12 cellular contexts compared by ENCODE assay signal in genomic region chr12:121778567-121779421, GRCh38. TPM values are rescaled to one million over a fixed set of nuclear protein-coding genes. Genes with fewer than 3 reads are reported as not detected.
DNase-seq lines count a peak whose midpoint lies in the region; ATAC-seq and TF ChIP-seq lines count a peak whose summit lies in the region.
"Had no signal": no experiment of that assay in that cellular context is flagged by ENCODE, and none has a peak within 500 bp of the region (broad histone marks: within the 10 kb centered on the region; RNA-seq: fewer than 3 reads in every experiment).

No MANE protein-coding gene starts in this region.

- no peak overlapping the region for H3K4me2 ChIP-seq in IMR-90 (ENCODE audit: low read depth, low read length)
- H3K4me2 ChIP-seq in neuronal stem cell (ENCODE audit: insufficient read depth, low read length, poor library complexity, severe bottlenecking), result no peak overlapping the region
- H3K4me2 ChIP-seq: hepatocyte, SK-N-SH had no signal

- no peak overlapping the region for H2BK20ac ChIP-seq in IMR-90 (ENCODE audit: low read depth, low read length)

- H3K4me1 ChIP-seq in IMR-90 (ENCODE audit: control insufficient read depth, insufficient read depth, low read length), result peaks cover 10% of the 10 kb centered on the region
- H3K4me1 ChIP-seq in neuronal stem cell (ENCODE audit: control insufficient read depth in 2 of 2, insufficient read depth in 1 of 2, low read depth in 1 of 2, low read length in 2 of 2), result peaks cover 8 to 16% of the 10 kb centered on the region in 2 donors

- intact Hi-C loops in IMR-90 (cut with micrococcal nuclease), result no loop called here

- POLR2A ChIA-PET in IMR-90 (lab: Charles Lee; ENCODE audit: unreplicated experiment), result interaction anchor here (0.6 kb wide), 1 partner anchor 24 kb away, joined by 6 read pairs; no protein-coding TSS in a partner anchor
- POLR2A ChIA-PET in activated naive CD8-positive, alpha-beta T cell treated with anti-CD3 and anti-CD28 coated beads, Interleukin-2, amount 10 ng/mL, durations not matched to agents 7 days and 5 days (lab: Charles Lee), result interaction anchor here (0.6 to 31.1 kb wide), 6 partner anchors 9 to 189 kb away, joined by 3 to 931 read pairs (median 4); partner anchors contain the start of genes RHOF, SETD1B and TMEM120B

- in situ Hi-C loops in IMR-90 (cut with MboI; ENCODE audit: low sequenced_read_pairs), result no loop called here

- peaks cover 14% of the 10 kb centered on the region; the same call in 1 of the 2 replicates for H4K20me1 ChIP-seq in IMR-90 (ENCODE audit: insufficient read depth, low read length)

- H2BK5ac ChIP-seq in IMR-90 (ENCODE audit: low read depth, low read length, poor library complexity, severe bottlenecking) (no peak overlapping the region), neuronal stem cell (ENCODE audit: low read length) (no peak overlapping the region)

- CTCF ChIA-PET in IMR-90 (lab: Yijun Ruan, JAX), result no interaction called here

- no peak for TF ChIP-seq POLR2A in IMR-90 (IDR thresholded peaks at IDR 0.05; ENCODE audit: low read depth, low read length)

- WGBS in IMR-90 (ENCODE audit: extremely low coverage in 2 of 2, insufficient read length in 1 of 2), 2 experiments, result 75% methylated on average over 1 of the region's 17 CpGs; no CpG with 5 or more reads in 1 of the 2 experiments
- WGBS in neuronal stem cell (ENCODE audit: extremely low coverage in 2 of 2, insufficient read length in 2 of 2, insufficient replicate concordance in 1 of 2), 2 donors, result no CpG with 5 or more reads among the region's 17 CpGs

- H3K27ac ChIP-seq in IMR-90 (ENCODE audit: insufficient read depth, low read length), result no peak overlapping the region
- no peak overlapping the region for H3K27ac ChIP-seq in neuronal stem cell (replicated peaks; ENCODE audit: low read length)
- H3K27ac ChIP-seq: hepatocyte had no signal

- TF ChIP-seq CTCF in IMR-90 (conservative IDR thresholded peaks at IDR 0.05; ENCODE audit: low read depth, low read length), result no peak

- H3K4me3 ChIP-seq in IMR-90 (ENCODE audit: insufficient read depth, low read depth, low read length), result no peak overlapping the region
- H3K4me3 ChIP-seq in neuronal stem cell (ENCODE audit: low read length in 2 of 2), result no peak overlapping the region
- H3K4me3 ChIP-seq: hepatocyte had no signal

- H3K9me1 ChIP-seq in IMR-90 (ENCODE audit: insufficient read depth, low read length), result peaks cover 4% of the 10 kb centered on the region; the same call in 1 of the 2 replicates

- H3K79me1 ChIP-seq in IMR-90 (ENCODE audit: low read depth in 1 of 2, low read length in 2 of 2), result peaks cover 0 to 12% of the 10 kb centered on the region in 2 experiments; a peak in 1 of 4 replicates
- peaks cover 1% of the 10 kb centered on the region for H3K79me1 ChIP-seq in neuronal stem cell (ENCODE audit: low read depth, low read length)

- H3K4me3 Mint-ChIP-seq in T-helper 2 cell treated with Interferon-gamma antibody and Interleukin-4, amounts not matched to agents 5 μg/mL and 100 μg/mL, for 36 hours, result no peak overlapping the region
- H3K4me3 Mint-ChIP-seq in activated naive CD8-positive, alpha-beta T cell treated with anti-CD3 and anti-CD28 coated beads, Interleukin-2, amount 10 ng/mL, durations not matched to agents 7 days and 5 days, result no peak overlapping the region

- peak overlapping the region; percentile 67 for H2AK9ac ChIP-seq in IMR-90 (replicated peaks; ENCODE audit: low read depth, low read length, poor library complexity)

- H2BK120ac ChIP-seq in IMR-90 (ENCODE audit: low read depth, low read length), result no peak overlapping the region
- no peak overlapping the region for H2BK120ac ChIP-seq in neuronal stem cell (ENCODE audit: low read depth, low read length)

- no peaks in the 10 kb centered on the region for H3K27me3 Mint-ChIP-seq in T-helper 2 cell treated with Interferon-gamma antibody and Interleukin-4, amounts not matched to agents 5 μg/mL and 100 μg/mL, for 36 hours (ENCODE audit: low read depth)
- no peaks in the 10 kb centered on the region for H3K27me3 Mint-ChIP-seq in activated naive CD8-positive, alpha-beta T cell treated with anti-CD3 and anti-CD28 coated beads, Interleukin-2, amount 10 ng/mL, durations not matched to agents 7 days and 5 days

- H3K27me3 ChIP-seq in IMR-90 (ENCODE audit: control insufficient read depth, insufficient read depth, low read length) (no peaks in the 10 kb centered on the region), neuronal stem cell (ENCODE audit: control insufficient read depth in 3 of 3, insufficient read depth in 3 of 3, low read depth in 1 of 3, low read length in 3 of 3) (no peaks in the 10 kb centered on the region)
- H3K27me3 ChIP-seq: hepatocyte had no signal

- BruUV-seq in IMR-90 (replicated peaks; lab: Mats Ljungman, UMichigan), result no TSS peak

- no peak overlapping the region for H4K5ac ChIP-seq in IMR-90 (ENCODE audit: low read depth, low read length)

- no peak overlapping the region for H4K91ac ChIP-seq in IMR-90 (ENCODE audit: insufficient read depth, low read depth, low read length)
- no peak overlapping the region for H4K91ac ChIP-seq in neuronal stem cell (ENCODE audit: low read depth, low read length, poor library complexity)

- H3K9me3 Mint-ChIP-seq in T-helper 2 cell treated with Interferon-gamma antibody and Interleukin-4, amounts not matched to agents 5 μg/mL and 100 μg/mL, for 36 hours, result no peaks in the 10 kb centered on the region
- no peaks in the 10 kb centered on the region for H3K9me3 Mint-ChIP-seq in activated naive CD8-positive, alpha-beta T cell treated with anti-CD3 and anti-CD28 coated beads, Interleukin-2, amount 10 ng/mL, durations not matched to agents 7 days and 5 days

- peaks cover 21% of the 10 kb centered on the region for H3K4me1 Mint-ChIP-seq in T-helper 2 cell treated with Interferon-gamma antibody and Interleukin-4, amounts not matched to agents 5 μg/mL and 100 μg/mL, for 36 hours (ENCODE audit: low read depth)
- peaks cover 14% of the 10 kb centered on the region for H3K4me1 Mint-ChIP-seq in activated naive CD8-positive, alpha-beta T cell treated with anti-CD3 and anti-CD28 coated beads, Interleukin-2, amount 10 ng/mL, durations not matched to agents 7 days and 5 days

- no peak for TF ChIP-seq RAD21 in IMR-90 (IDR thresholded peaks at IDR 0.05; ENCODE audit: low read length)

- peak overlapping the region; percentile 45 for H3K27ac Mint-ChIP-seq in T-helper 2 cell treated with Interferon-gamma antibody and Interleukin-4, amounts not matched to agents 5 μg/mL and 100 μg/mL, for 36 hours
- H3K27ac Mint-ChIP-seq in activated naive CD8-positive, alpha-beta T cell treated with anti-CD3 and anti-CD28 coated beads, Interleukin-2, amount 10 ng/mL, durations not matched to agents 7 days and 5 days, result peak overlapping the region; percentile 51

- no peak overlapping the region for H3K23ac ChIP-seq in IMR-90 (ENCODE audit: low read depth, low read length)
- H3K23ac ChIP-seq in neuronal stem cell (ENCODE audit: low read depth, low read length, poor library complexity), result peak overlapping the region; percentile 89

- no peak for DNase-seq in T-helper 2 cell treated with Interferon-gamma antibody and Interleukin-4, amounts not matched to agents 5 μg/mL and 100 μg/mL, for 36 hours (ENCODE audit: low spot score)
- no peak for DNase-seq in T-helper 2 cell
- DNase-seq in IMR-90, result no peak
- DNase-seq in activated naive CD8-positive, alpha-beta T cell treated with anti-CD3 and anti-CD28 coated beads, Interleukin-2, amount 10 ng/mL, durations not matched to agents 7 days and 5 days, result no peak
- no peak for DNase-seq in neuronal stem cell (ENCODE audit: low spot score)
- no peak for DNase-seq in T1000 (lab: John Stamatoyannopoulos, UW)
- no peak for DNase-seq in NCI-H1092 (lab: John Stamatoyannopoulos, UW)
- DNase-seq: activated gamma-delta T cell treated with Interleukin-2 at 50 U/mL for 16 hours, SK-N-SH had no signal

- peaks cover 11% of the 10 kb centered on the region; the same call in 1 of the 2 replicates for H3K36me3 ChIP-seq in IMR-90 (ENCODE audit: control insufficient read depth, insufficient read depth, low read length)
- H3K36me3 ChIP-seq in neuronal stem cell (replicated peaks in 1 of 2; ENCODE audit: control insufficient read depth in 2 of 2, insufficient read depth in 2 of 2, low read length in 2 of 2), result peaks cover 3 to 5% of the 10 kb centered on the region in 2 donors

- H2BK12ac ChIP-seq in neuronal stem cell (ENCODE audit: low read length), result peak overlapping the region; percentile 22

- H4K8ac ChIP-seq in IMR-90 (ENCODE audit: low read depth in 2 of 2, low read length in 2 of 2), result no peak overlapping the region
- no peak overlapping the region for H4K8ac ChIP-seq in neuronal stem cell (ENCODE audit: low read depth, low read length)

- no peak overlapping the region for H3K18ac ChIP-seq in IMR-90 (ENCODE audit: low read depth, low read length)
- H3K18ac ChIP-seq in neuronal stem cell (ENCODE audit: low read length), result no peak overlapping the region

- no peak overlapping the region for H3K9ac ChIP-seq in IMR-90 (ENCODE audit: low read depth, low read length)
- H3K9ac ChIP-seq in neuronal stem cell (ENCODE audit: low read depth, low read length, poor library complexity), result peak overlapping the region; percentile 44
- H3K9ac ChIP-seq: SK-N-SH had no signal

- peaks cover 32% of the 10 kb centered on the region for H3K36me3 Mint-ChIP-seq in T-helper 2 cell treated with Interferon-gamma antibody and Interleukin-4, amounts not matched to agents 5 μg/mL and 100 μg/mL, for 36 hours (ENCODE audit: low read depth)
- peaks cover 10% of the 10 kb centered on the region for H3K36me3 Mint-ChIP-seq in activated naive CD8-positive, alpha-beta T cell treated with anti-CD3 and anti-CD28 coated beads, Interleukin-2, amount 10 ng/mL, durations not matched to agents 7 days and 5 days

- H3K9me3 ChIP-seq in IMR-90 (ENCODE audit: control insufficient read depth, insufficient read depth, low read length) (no peaks in the 10 kb centered on the region), neuronal stem cell (replicated peaks in 1 of 2; ENCODE audit: control insufficient read depth in 2 of 2, insufficient read depth in 1 of 2, low read depth in 1 of 2, low read length in 2 of 2) (no peaks in the 10 kb centered on the region)
- H3K9me3 ChIP-seq: SK-N-SH had no signal

- H2AK5ac ChIP-seq in IMR-90 (ENCODE audit: low read depth, low read length) (no peak overlapping the region), neuronal stem cell (ENCODE audit: low read depth, low read length) (peak overlapping the region; percentile 46)

- ATAC-seq in IMR-90 (ENCODE audit: low read depth), result no peak
- ATAC-seq in activated naive CD8-positive, alpha-beta T cell treated with anti-CD3 and anti-CD28 coated beads, Interleukin-2, amount 10 ng/mL, durations not matched to agents 7 days and 5 days (ENCODE audit: low read depth), result no peak
- no peak for ATAC-seq in HG03354 (IDR thresholded peaks at IDR 0.05; ENCODE audit: poor library complexity, severe bottlenecking, unreplicated experiment)
- ATAC-seq: left lobe of liver had no signal

- H3K4ac ChIP-seq in IMR-90 (ENCODE audit: low read depth, low read length) (no peak overlapping the region), neuronal stem cell (ENCODE audit: low read length) (no peak overlapping the region)

- dilution Hi-C loops in IMR-90 (cut with HindIII; ENCODE audit: low sequenced_read_pairs, unreplicated experiment), result no loop called here

- H2AFZ ChIP-seq in IMR-90 (replicated peaks; ENCODE audit: low read length, poor library complexity), result no peak overlapping the region
- no peak overlapping the region for H2AFZ ChIP-seq in neuronal stem cell (ENCODE audit: low read length)
- H2AFZ ChIP-seq: hepatocyte had no signal

- H2BK15ac ChIP-seq in IMR-90 (ENCODE audit: low read depth, low read length) (no peak overlapping the region), neuronal stem cell (ENCODE audit: low read length) (peak overlapping the region; percentile 75)

- H3K14ac ChIP-seq in IMR-90 (replicated peaks; ENCODE audit: low read depth, low read length), result no peak overlapping the region
- peak overlapping the region; percentile 71 for H3K14ac ChIP-seq in neuronal stem cell (ENCODE audit: low read length)

- H3K56ac ChIP-seq in IMR-90 (ENCODE audit: extremely low read depth, insufficient read depth, low read length), result no peak overlapping the region

RNA-seq across cellular contexts. Expression of gene RHOF, which starts 14.7 kb away (rescaled TPM):
- total RNA-seq in IMR-90 (2012; rRNA removed), result 3.0 and 3.9 TPM in 2 replicates
- 5.1 and 5.3 TPM in 2 replicates for polyA plus RNA-seq in IMR-90 (2012; rRNA removed)
- polyA plus RNA-seq in IMR-90 (2012; cell fraction: cytosol; rRNA removed), result 4.7 and 7.8 TPM in 2 replicates
- polyA plus RNA-seq in IMR-90 (2012; cell fraction: nucleus; rRNA removed; ENCODE audit: low replicate concordance), result 14.0 and 15.7 TPM in 2 replicates
- 100 to 1,000 TPM; 144 to 157 TPM for total RNA-seq in activated naive CD8-positive, alpha-beta T cell treated with anti-CD3 and anti-CD28 coated beads, Interleukin-2, amount 10 ng/mL, durations not matched to agents 7 days and 5 days
- polyA plus RNA-seq in neuronal stem cell (2013, experiment 1 of 2), result 16.5 TPM
- 15.5 TPM for polyA plus RNA-seq in neuronal stem cell (2013, experiment 2 of 2)

RNA-seq across cellular contexts. Expression of gene SETD1B, which starts 25.0 kb away (rescaled TPM):
- total RNA-seq in IMR-90 (2012; rRNA removed), result 0.83 and 0.90 TPM in 2 replicates
- polyA plus RNA-seq in IMR-90 (2012; rRNA removed), result 5.1 and 5.5 TPM in 2 replicates
- polyA plus RNA-seq in IMR-90 (2012; cell fraction: cytosol; rRNA removed), result 3.1 and 3.5 TPM in 2 replicates
- polyA plus RNA-seq in IMR-90 (2012; cell fraction: nucleus; rRNA removed; ENCODE audit: low replicate concordance), result 14.8 and 15.1 TPM in 2 replicates
- 10 to 100 TPM; 45.0 to 46.8 TPM for total RNA-seq in activated naive CD8-positive, alpha-beta T cell treated with anti-CD3 and anti-CD28 coated beads, Interleukin-2, amount 10 ng/mL, durations not matched to agents 7 days and 5 days
- polyA plus RNA-seq in neuronal stem cell (2013, experiment 1 of 2), result 6.1 TPM
- 6.2 TPM for polyA plus RNA-seq in neuronal stem cell (2013, experiment 2 of 2)

Comparison
In these comparisons a context has a peak if more than half of its experiments do, and no peak if none do; other contexts are left out.
1. RNA of gene RHOF, which starts 14.7 kb away (total RNA-seq): 144 to 157 TPM in activated naive CD8-positive, alpha-beta T cell treated with anti-CD3 and anti-CD28 coated beads, Interleukin-2, amount 10 ng/mL, durations not matched to agents 7 days and 5 days; 3.0 to 3.9 TPM in IMR-90; every median in the first group is over 10 times any median in the second.
2. RNA of gene SETD1B, which starts 25.0 kb away (total RNA-seq): 45.0 to 46.8 TPM in activated naive CD8-positive, alpha-beta T cell treated with anti-CD3 and anti-CD28 coated beads, Interleukin-2, amount 10 ng/mL, durations not matched to agents 7 days and 5 days; 0.83 to 0.90 TPM in IMR-90; every median in the first group is over 10 times any median in the second.